26 cellular contexts compared by ENCODE assay signal in genomic region chr7:71682181-71682580, GRCh38.
"Had no signal": no experiment of that assay in that cellular context is flagged by ENCODE, and none has a peak within 500 bp of the region (broad histone marks: within the 10 kb centered on the region; RNA-seq: fewer than 3 reads in every experiment).

No MANE protein-coding gene starts in this region.

- H3K4me3 Mint-ChIP-seq: activated CD4-positive, alpha-beta T cell treated with anti-CD3 and anti-CD28 coated beads for 36 hours; activated CD8-positive, alpha-beta T cell treated with anti-CD3 and anti-CD28 coated beads, Interleukin-2, amount 10 ng/mL, durations not matched to agents 7 days and 5 days; activated naive CD4-positive, alpha-beta T cell treated with anti-CD3 and anti-CD28 coated beads, Interleukin-2, amount 50 U/mL, for 24 hours; activated T-helper 1 cell treated with anti-CD3 and anti-CD28 coated beads, Interleukin-12 subunit alpha, Interleukin-12 subunit beta, Interleukin-2, Interleukin-4 antibody, amounts not matched to agents 30 ng/mL and 10 ng/mL and 1 ng/mL, durations not matched to agents 14 hours and 24 hours and 36 hours; T-cell had no signal

- H3K9me3 Mint-ChIP-seq: activated naive CD4-positive, alpha-beta T cell treated with anti-CD3 and anti-CD28 coated beads, Interleukin-2, amount 50 U/mL, for 24 hours had no signal

- H3K4me1 Mint-ChIP-seq: activated CD4-positive, alpha-beta T cell treated with anti-CD3 and anti-CD28 coated beads for 36 hours; activated naive CD4-positive, alpha-beta T cell treated with anti-CD3 and anti-CD28 coated beads, Interleukin-2, amount 50 U/mL, for 24 hours; T-cell had no signal

- H3K27me3 Mint-ChIP-seq: activated CD4-positive, alpha-beta T cell treated with anti-CD3 and anti-CD28 coated beads for 36 hours; activated naive CD4-positive, alpha-beta T cell treated with anti-CD3 and anti-CD28 coated beads, Interleukin-2, amount 50 U/mL, for 24 hours; T-cell had no signal

- H3K4me3 ChIP-seq: SK-N-MC had no signal

- H3K27ac Mint-ChIP-seq: activated CD4-positive, alpha-beta T cell treated with anti-CD3 and anti-CD28 coated beads for 36 hours; activated CD8-positive, alpha-beta T cell treated with anti-CD3 and anti-CD28 coated beads, Interleukin-2, amount 10 ng/mL, durations not matched to agents 7 days and 5 days; activated naive CD4-positive, alpha-beta T cell treated with anti-CD3 and anti-CD28 coated beads, Interleukin-2, amount 50 U/mL, for 24 hours; activated T-helper 1 cell treated with anti-CD3 and anti-CD28 coated beads, Interleukin-12 subunit alpha, Interleukin-12 subunit beta, Interleukin-2, Interleukin-4 antibody, amounts not matched to agents 30 ng/mL and 10 ng/mL and 1 ng/mL, durations not matched to agents 14 hours and 24 hours and 36 hours; T-cell had no signal

- DNase-seq: activated CD4-positive, alpha-beta T cell treated with anti-CD3 and anti-CD28 coated beads for 36 hours; activated CD4-positive, CD25-positive, alpha-beta regulatory T cell; activated CD8-positive, alpha-beta memory T cell treated with anti-CD3 and anti-CD28 coated beads, Interleukin-2, amount 50 U/mL, for 48 hours; activated CD8-positive, alpha-beta T cell treated with anti-CD3 and anti-CD28 coated beads, Interleukin-2, amount 10 ng/mL, durations not matched to agents 7 days and 5 days; activated effector memory CD4-positive, alpha-beta T cell treated with Interleukin-2 at 50 U/mL for 16 hours; activated naive CD4-positive, alpha-beta T cell; activated T-cell treated with anti-CD3 and anti-CD28 coated beads, Interleukin-2, amount 50 U/mL, for 1 hour; aorta; KG1; NCI-H1048; NCI-H187 treated with DMSO at 0.1 percent for 48 hours; NCI-H2081 treated with DMSO at 0.1 percent for 48 hours; NCI-H2227 treated with DMSO at 0.1 percent for 48 hours; NCI-H446 treated with DMSO at 0.1 percent for 48 hours; NCI-H774; NK-92 treated with Interleukin-12 subunit alpha and Interleukin-12 subunit beta, amount 100 ng/mL, for 24 hours; OCI-M1; RPMI8226; T-cell; T-helper 2 cell; T1000 had no signal

- ATAC-seq: activated CD4-positive, alpha-beta T cell treated with anti-CD3 and anti-CD28 coated beads for 36 hours; activated CD8-positive, alpha-beta T cell treated with anti-CD3 and anti-CD28 coated beads, Interleukin-2, amount 10 ng/mL, durations not matched to agents 7 days and 5 days; Panc1; Right ventricle myocardium inferior; T-cell had no signal

- H3K27ac ChIP-seq: SK-N-MC had no signal

- H3K36me3 Mint-ChIP-seq: activated naive CD4-positive, alpha-beta T cell treated with anti-CD3 and anti-CD28 coated beads, Interleukin-2, amount 50 U/mL, for 24 hours; T-cell had no signal
